Comparison of ENCODE assay signal across 22 cellular contexts in the genomic region with DNA sequence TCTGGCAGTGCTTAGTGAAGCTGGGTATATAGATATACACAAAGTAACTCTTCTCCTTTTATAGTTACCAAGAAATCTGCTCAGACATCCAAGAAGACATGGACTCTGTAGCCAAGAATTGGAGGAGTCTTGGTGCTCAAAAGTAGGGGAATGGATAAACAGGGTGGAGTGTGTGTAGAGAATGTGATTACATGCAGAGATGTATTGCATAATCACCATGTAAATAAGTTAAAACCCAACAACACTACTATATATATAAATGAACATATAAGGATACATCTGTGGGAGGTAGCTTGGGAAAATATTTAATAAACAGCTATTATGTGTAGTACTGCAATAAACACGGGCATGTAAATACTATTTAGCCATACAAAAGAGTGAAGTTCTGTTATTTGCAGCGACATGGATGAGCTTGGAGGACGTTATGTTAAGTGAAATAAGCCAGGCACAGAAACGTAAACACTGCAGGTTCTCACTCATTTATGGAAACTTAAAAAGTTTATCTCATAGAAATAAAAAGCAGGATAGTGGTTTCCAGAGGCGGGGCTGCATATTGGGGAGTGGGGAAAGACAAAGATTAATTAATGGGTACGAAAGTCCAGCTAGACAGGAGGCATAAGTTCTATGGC.
"Had no signal": no experiment of that assay in that cellular context is flagged by ENCODE, and none has a peak within 500 bp of the region (broad histone marks: within the 10 kb centered on the region; RNA-seq: fewer than 3 reads in every experiment).

No MANE protein-coding gene starts in this region.

- FAIRE-seq: keratinocyte, small intestine had no signal

- H3K9me3 ChIP-seq: left lung, neutrophil, suprapubic skin, upper lobe of left lung, vagina had no signal

- H3K79me2 ChIP-seq: parathyroid adenoma had no signal

- H3K27ac ChIP-seq: left lung, neutrophil, parathyroid adenoma, psoas muscle, right atrium auricular region, spleen, suprapubic skin, tibial nerve, upper lobe of left lung, vagina had no signal

- DNase-seq: kidney glomerular epithelial cell; left cardiac atrium; left lung; mesendoderm; naive thymus-derived CD8-positive, alpha-beta T cell; occipital lobe; psoas muscle; small intestine; spleen; stimulated activated CD4-positive, alpha-beta T cell treated with anti-CD3 and anti-CD28 coated beads, Interleukin-4, amount 100 ng/mL, for 24 hours; stimulated activated naive CD4-positive, alpha-beta T cell; upper lobe of left lung had no signal

- H3K4me3 ChIP-seq: left lung, lung, psoas muscle, right atrium auricular region, spleen, suprapubic skin, tibial nerve, upper lobe of left lung, vagina had no signal

- H3K9ac ChIP-seq: parathyroid adenoma had no signal

- H3K4me1 ChIP-seq: left lung, parathyroid adenoma, psoas muscle, right atrium auricular region, spleen, suprapubic skin, tibial nerve, upper lobe of left lung, vagina had no signal

- H3K36me3 ChIP-seq: left lung, neutrophil, right atrium auricular region, spleen, suprapubic skin, tibial nerve, upper lobe of left lung, vagina had no signal

- H3K27me3 ChIP-seq: left lung, neutrophil, right atrium auricular region, spleen, tibial nerve, upper lobe of left lung, vagina had no signal

- H2AFZ ChIP-seq: parathyroid adenoma had no signal

- ATAC-seq: left cardiac atrium; left lung; naive thymus-derived CD8-positive, alpha-beta T cell; psoas muscle; sciatic nerve; stimulated activated effector memory CD8-positive, alpha-beta T cell treated with anti-CD3 and anti-CD28 coated beads, Interleukin-12 subunit alpha, Interleukin-12 subunit beta, amount 100 ng/mL, for 72 hours had no signal
